Comparison of ENCODE assay signal across 2 cellular contexts in the genomic region with DNA sequence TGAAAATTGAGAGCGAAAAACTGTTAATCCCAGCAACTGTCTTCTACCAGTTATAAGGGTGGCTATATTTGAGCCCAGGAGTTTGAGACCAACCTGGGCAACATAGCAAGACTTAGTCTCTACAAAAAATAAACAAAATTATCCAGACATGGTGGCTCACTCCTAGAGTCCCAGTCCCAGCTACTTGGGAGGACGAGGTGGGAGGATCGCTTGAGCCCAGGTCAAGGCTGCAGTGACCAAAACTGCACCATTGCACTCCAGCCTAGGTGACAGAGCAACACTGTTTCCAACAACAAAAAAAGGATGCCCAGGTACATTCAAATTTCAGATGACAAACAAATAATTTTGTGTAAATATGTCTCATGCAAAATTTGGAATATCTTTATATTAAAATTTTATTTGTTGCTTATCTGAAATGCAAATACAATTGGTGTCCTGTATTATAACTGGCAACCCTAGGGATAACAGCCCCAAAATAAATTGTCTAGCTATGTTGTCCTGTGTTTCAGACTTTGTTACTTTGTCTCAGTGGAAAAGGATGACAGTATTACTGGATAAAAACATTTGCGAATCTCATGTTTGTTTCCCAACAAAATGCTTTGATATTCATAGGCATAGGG.
TF ChIP-seq lines count a peak whose summit lies in the region.

No MANE protein-coding gene starts in this region.

TF ChIP-seq in GM23338, 12 proteins besides CTCF, POLR2A, EP300 and RAD21 (continues in another document):
- TF ChIP-seq, protein P1, sequence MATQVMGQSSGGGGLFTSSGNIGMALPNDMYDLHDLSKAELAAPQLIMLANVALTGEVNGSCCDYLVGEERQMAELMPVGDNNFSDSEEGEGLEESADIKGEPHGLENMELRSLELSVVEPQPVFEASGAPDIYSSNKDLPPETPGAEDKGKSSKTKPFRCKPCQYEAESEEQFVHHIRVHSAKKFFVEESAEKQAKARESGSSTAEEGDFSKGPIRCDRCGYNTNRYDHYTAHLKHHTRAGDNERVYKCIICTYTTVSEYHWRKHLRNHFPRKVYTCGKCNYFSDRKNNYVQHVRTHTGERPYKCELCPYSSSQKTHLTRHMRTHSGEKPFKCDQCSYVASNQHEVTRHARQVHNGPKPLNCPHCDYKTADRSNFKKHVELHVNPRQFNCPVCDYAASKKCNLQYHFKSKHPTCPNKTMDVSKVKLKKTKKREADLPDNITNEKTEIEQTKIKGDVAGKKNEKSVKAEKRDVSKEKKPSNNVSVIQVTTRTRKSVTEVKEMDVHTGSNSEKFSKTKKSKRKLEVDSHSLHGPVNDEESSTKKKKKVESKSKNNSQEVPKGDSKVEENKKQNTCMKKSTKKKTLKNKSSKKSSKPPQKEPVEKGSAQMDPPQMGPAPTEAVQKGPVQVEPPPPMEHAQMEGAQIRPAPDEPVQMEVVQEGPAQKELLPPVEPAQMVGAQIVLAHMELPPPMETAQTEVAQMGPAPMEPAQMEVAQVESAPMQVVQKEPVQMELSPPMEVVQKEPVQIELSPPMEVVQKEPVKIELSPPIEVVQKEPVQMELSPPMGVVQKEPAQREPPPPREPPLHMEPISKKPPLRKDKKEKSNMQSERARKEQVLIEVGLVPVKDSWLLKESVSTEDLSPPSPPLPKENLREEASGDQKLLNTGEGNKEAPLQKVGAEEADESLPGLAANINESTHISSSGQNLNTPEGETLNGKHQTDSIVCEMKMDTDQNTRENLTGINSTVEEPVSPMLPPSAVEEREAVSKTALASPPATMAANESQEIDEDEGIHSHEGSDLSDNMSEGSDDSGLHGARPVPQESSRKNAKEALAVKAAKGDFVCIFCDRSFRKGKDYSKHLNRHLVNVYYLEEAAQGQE (IDR thresholded peaks at IDR 0.05; ENCODE audit: unreplicated experiment): no peak
- TF ChIP-seq JUNB (IDR thresholded peaks at IDR 0.05; ENCODE audit: unreplicated experiment) (no peak), NANOG (IDR thresholded peaks at IDR 0.05; ENCODE audit: borderline replicate concordance) (no peak), EZH2 (IDR thresholded peaks at IDR 0.05; ENCODE audit: low read depth, unreplicated experiment) (no peak), STAT1 (IDR thresholded peaks at IDR 0.05; ENCODE audit: unreplicated experiment) (no peak), CREB1 (CRISPR knock-in tag; IDR thresholded peaks at IDR 0.05; ENCODE audit: low read depth) (no peak), EZH2phosphoT487 (IDR thresholded peaks at IDR 0.05; ENCODE audit: unreplicated experiment) (no peak), POLR2AphosphoS5 (IDR thresholded peaks at IDR 0.05; ENCODE audit: low read depth) (no peak)
- TF ChIP-seq, protein P2, sequence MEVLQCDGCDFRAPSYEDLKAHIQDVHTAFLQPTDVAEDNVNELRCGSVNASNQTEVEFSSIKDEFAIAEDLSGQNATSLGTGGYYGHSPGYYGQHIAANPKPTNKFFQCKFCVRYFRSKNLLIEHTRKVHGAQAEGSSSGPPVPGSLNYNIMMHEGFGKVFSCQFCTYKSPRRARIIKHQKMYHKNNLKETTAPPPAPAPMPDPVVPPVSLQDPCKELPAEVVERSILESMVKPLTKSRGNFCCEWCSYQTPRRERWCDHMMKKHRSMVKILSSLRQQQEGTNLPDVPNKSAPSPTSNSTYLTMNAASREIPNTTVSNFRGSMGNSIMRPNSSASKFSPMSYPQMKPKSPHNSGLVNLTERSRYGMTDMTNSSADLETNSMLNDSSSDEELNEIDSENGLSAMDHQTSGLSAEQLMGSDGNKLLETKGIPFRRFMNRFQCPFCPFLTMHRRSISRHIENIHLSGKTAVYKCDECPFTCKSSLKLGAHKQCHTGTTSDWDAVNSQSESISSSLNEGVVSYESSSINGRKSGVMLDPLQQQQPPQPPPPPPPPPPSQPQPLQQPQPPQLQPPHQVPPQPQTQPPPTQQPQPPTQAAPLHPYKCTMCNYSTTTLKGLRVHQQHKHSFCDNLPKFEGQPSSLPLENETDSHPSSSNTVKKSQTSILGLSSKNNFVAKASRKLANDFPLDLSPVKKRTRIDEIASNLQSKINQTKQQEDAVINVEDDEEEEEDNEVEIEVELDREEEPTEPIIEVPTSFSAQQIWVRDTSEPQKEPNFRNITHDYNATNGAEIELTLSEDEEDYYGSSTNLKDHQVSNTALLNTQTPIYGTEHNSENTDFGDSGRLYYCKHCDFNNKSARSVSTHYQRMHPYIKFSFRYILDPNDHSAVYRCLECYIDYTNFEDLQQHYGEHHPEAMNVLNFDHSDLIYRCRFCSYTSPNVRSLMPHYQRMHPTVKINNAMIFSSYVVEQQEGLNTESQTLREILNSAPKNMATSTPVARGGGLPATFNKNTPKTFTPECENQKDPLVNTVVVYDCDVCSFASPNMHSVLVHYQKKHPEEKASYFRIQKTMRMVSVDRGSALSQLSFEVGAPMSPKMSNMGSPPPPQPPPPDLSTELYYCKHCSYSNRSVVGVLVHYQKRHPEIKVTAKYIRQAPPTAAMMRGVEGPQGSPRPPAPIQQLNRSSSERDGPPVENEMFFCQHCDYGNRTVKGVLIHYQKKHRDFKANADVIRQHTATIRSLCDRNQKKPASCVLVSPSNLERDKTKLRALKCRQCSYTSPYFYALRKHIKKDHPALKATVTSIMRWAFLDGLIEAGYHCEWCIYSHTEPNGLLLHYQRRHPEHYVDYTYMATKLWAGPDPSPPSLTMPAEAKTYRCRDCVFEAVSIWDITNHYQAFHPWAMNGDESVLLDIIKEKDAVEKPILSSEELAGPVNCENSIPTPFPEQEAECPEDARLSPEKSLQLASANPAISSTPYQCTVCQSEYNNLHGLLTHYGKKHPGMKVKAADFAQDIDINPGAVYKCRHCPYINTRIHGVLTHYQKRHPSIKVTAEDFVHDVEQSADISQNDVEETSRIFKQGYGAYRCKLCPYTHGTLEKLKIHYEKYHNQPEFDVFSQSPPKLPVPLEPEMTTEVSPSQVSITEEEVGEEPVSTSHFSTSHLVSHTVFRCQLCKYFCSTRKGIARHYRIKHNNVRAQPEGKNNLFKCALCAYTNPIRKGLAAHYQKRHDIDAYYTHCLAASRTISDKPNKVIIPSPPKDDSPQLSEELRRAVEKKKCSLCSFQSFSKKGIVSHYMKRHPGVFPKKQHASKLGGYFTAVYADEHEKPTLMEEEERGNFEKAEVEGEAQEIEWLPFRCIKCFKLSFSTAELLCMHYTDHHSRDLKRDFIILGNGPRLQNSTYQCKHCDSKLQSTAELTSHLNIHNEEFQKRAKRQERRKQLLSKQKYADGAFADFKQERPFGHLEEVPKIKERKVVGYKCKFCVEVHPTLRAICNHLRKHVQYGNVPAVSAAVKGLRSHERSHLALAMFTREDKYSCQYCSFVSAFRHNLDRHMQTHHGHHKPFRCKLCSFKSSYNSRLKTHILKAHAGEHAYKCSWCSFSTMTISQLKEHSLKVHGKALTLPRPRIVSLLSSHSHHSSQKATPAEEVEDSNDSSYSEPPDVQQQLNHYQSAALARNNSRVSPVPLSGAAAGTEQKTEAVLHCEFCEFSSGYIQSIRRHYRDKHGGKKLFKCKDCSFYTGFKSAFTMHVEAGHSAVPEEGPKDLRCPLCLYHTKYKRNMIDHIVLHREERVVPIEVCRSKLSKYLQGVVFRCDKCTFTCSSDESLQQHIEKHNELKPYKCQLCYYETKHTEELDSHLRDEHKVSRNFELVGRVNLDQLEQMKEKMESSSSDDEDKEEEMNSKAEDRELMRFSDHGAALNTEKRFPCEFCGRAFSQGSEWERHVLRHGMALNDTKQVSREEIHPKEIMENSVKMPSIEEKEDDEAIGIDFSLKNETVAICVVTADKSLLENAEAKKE (CRISPR knock-in tag; IDR thresholded peaks at IDR 0.05): no peak

TF ChIP-seq in SK-N-SH treated with all-trans-retinoic acid at 6 μM for 48 hours, 23 proteins besides CTCF, POLR2A, EP300 and RAD21 (continued from another document):
- TF ChIP-seq OSR1 (CRISPR knock-in tag; IDR thresholded peaks at IDR 0.05) (no peak), SNAI2 (CRISPR knock-in tag; IDR thresholded peaks at IDR 0.05) (no peak)
